In the genomic region with DNA sequence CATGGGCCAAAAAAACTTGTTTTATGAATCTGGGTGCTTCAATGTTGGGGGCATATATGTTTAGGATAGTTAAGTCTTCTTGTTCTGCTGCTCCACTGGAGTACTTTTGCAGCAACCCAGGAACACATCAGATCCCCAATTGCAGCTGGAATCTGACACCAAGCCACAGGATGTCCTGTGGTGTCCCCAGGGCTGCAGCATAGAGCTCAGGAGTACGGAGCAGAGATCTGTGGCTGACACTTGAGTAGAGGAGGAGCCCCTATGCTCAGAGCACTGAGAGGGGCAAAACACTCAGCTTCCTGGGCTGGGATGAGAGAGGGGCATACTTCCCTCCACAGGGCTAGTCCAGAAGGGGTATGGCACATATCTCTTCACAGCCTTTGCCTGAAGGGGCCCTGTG, we compare ENCODE assay signal across 20 cellular contexts.
DNase-seq lines count a peak whose midpoint lies in the region; ATAC-seq and TF ChIP-seq lines count a peak whose summit lies in the region.
"Had no signal": no experiment of that assay in that cellular context is flagged by ENCODE, and none has a peak within 500 bp of the region (broad histone marks: within the 10 kb centered on the region; RNA-seq: fewer than 3 reads in every experiment).

No MANE protein-coding gene starts in this region.

- TF ChIP-seq CTCF in mammary epithelial cell (conservative IDR thresholded peaks at IDR 0.05 in 1 of 2, IDR thresholded peaks at IDR 0.05 in 1 of 2; ENCODE audit: extremely low read depth in 1 of 2, insufficient read depth in 1 of 2, low read depth in 1 of 2, low read length in 2 of 2) (no peak), breast epithelium (IDR thresholded peaks at IDR 0.05) (no peak), WTC11 (IDR thresholded peaks at IDR 0.05) (no peak)

- 45% methylated on average over 1 of the region's 1 CpG for whole genome bisulfite sequencing in mammary epithelial cell (ENCODE audit: low coverage, missing lambda C conversion rate)

- peak overlapping the region; percentile 22 for H2AFZ ChIP-seq in mammary epithelial cell (ENCODE audit: low read depth, low read length)

- no peaks in the 10 kb centered on the region for H3K79me2 ChIP-seq in mammary epithelial cell (ENCODE audit: insufficient read depth, low read length)

- H3K4me1 ChIP-seq in mammary epithelial cell (ENCODE audit: insufficient read depth, low read length), result no peaks in the 10 kb centered on the region
- H3K4me1 ChIP-seq in breast epithelium, result no peaks in the 10 kb centered on the region
- H3K4me1 ChIP-seq: BE2C, Caco-2 had no signal

- H3K9ac ChIP-seq in mammary epithelial cell (ENCODE audit: insufficient read depth, low read length), result no peak overlapping the region

- H3K4me3 ChIP-seq in mammary epithelial cell (replicated peaks in 1 of 3; ENCODE audit: insufficient read depth in 1 of 3, low read depth in 2 of 3, low read length in 3 of 3), result no peak overlapping the region
- H3K4me3 ChIP-seq in breast epithelium, result no peak overlapping the region
- no peak overlapping the region for H3K4me3 ChIP-seq in MG63

- no peak overlapping the region for H3K4me2 ChIP-seq in mammary epithelial cell (ENCODE audit: insufficient read depth, low read depth, low read length)

- no peaks in the 10 kb centered on the region for H3K9me3 Mint-ChIP-seq in WTC11
- H3K9me3 Mint-ChIP-seq in activated CD4-positive, alpha-beta T cell treated with anti-CD3 and anti-CD28 coated beads, Interleukin-2, amount 10 ng/mL, durations not matched to agents 24 days and 14 days, result no peaks in the 10 kb centered on the region
- H3K9me3 Mint-ChIP-seq: CD4-positive, alpha-beta T cell had no signal

- peak overlapping the region; percentile 28; the same call in 1 of the 2 replicates for H3K4me3 Mint-ChIP-seq in WTC11
- no peak overlapping the region for H3K4me3 Mint-ChIP-seq in activated CD4-positive, alpha-beta T cell treated with anti-CD3 and anti-CD28 coated beads, Interleukin-2, amount 10 ng/mL, durations not matched to agents 24 days and 14 days
- H3K4me3 Mint-ChIP-seq: CD4-positive, alpha-beta T cell; IgD-negative memory B cell had no signal

- H3K36me3 ChIP-seq in mammary epithelial cell (ENCODE audit: insufficient read depth, low read length) (no peaks in the 10 kb centered on the region), breast epithelium (no peaks in the 10 kb centered on the region), MG63 (no peaks in the 10 kb centered on the region)
- H3K36me3 ChIP-seq: BE2C had no signal

- no peak overlapping the region for H3K27ac Mint-ChIP-seq in WTC11
- no peak overlapping the region for H3K27ac Mint-ChIP-seq in activated CD4-positive, alpha-beta T cell treated with anti-CD3 and anti-CD28 coated beads, Interleukin-2, amount 10 ng/mL, durations not matched to agents 24 days and 14 days
- H3K27ac Mint-ChIP-seq: CD4-positive, alpha-beta T cell; IgD-negative memory B cell had no signal

- no peak for TF ChIP-seq POLR2A in breast epithelium (IDR thresholded peaks at IDR 0.05)

- DNase-seq in mammary epithelial cell (no peak), breast epithelium (ENCODE audit: low spot score in 2 of 2) (no peak), WTC11 (ENCODE audit: low spot score) (peak; percentile 31), left kidney (ENCODE audit: low read depth, low spot score) (peak; percentile 5), EL (no peak), MG63 (no peak)
- no peak for DNase-seq in activated CD4-positive, alpha-beta T cell treated with anti-CD3 and anti-CD28 coated beads, Interleukin-2, amount 10 ng/mL, durations not matched to agents 24 days and 14 days
- DNase-seq: BE2C; Caco-2; CD4-positive, alpha-beta T cell; GDM1; NCI-H1694; NCI-H2081; NCI-H345; NCI-H524; NCI-H82; SIG-M5 had no signal

- no TSS peak for BruUV-seq in mammary epithelial cell (replicated peaks; lab: Mats Ljungman, UMichigan)

- H3K9me3 ChIP-seq in mammary epithelial cell (replicated peaks; ENCODE audit: insufficient read depth, low read length) (peaks cover 2% of the 10 kb centered on the region), breast epithelium (no peaks in the 10 kb centered on the region), MG63 (no peaks in the 10 kb centered on the region)
- H3K9me3 ChIP-seq: BE2C, Caco-2 had no signal

- CTCF ChIA-PET in mammary epithelial cell (lab: Charles Lee; ENCODE audit: low non-redundant PET), result no interaction called here
- CTCF ChIA-PET in WTC11 (lab: Charles Lee), result interaction anchor here (1.0 to 1.2 kb wide), 2 partner anchors 9 to 110 kb away, joined by 3 to 4 read pairs; no protein-coding TSS in a partner anchor

- intact Hi-C loops in mammary epithelial cell (cut with micrococcal nuclease) (no loop called here), breast epithelium (cut with DNase I; ENCODE audit: low total_unique reads) (no loop called here)
- intact Hi-C loops in activated CD4-positive, alpha-beta T cell treated with anti-CD3 and anti-CD28 coated beads, Interleukin-2, amount 10 ng/mL, durations not matched to agents 24 days and 14 days (cut with micrococcal nuclease), result no loop called here

- no peaks in the 10 kb centered on the region for H3K36me3 Mint-ChIP-seq in WTC11
- H3K36me3 Mint-ChIP-seq in activated CD4-positive, alpha-beta T cell treated with anti-CD3 and anti-CD28 coated beads, Interleukin-2, amount 10 ng/mL, durations not matched to agents 24 days and 14 days (ENCODE audit: low read depth), result no peaks in the 10 kb centered on the region
- H3K36me3 Mint-ChIP-seq: IgD-negative memory B cell had no signal

- ATAC-seq in WTC11, result peak; percentile 100
- ATAC-seq: Panc1, SK-N-SH treated with all-trans-retinoic acid at 6 μM for 48 hours had no signal

- in situ Hi-C loops in mammary epithelial cell (cut with MboI; ENCODE audit: low sequenced_read_pairs in 2 of 2), result no loop called here

- dilution Hi-C loops in mammary epithelial cell (cut with HindIII; ENCODE audit: low sequenced_read_pairs), result no loop called here

- H3K27me3 Mint-ChIP-seq in WTC11 (ENCODE audit: low read depth), result no peaks in the 10 kb centered on the region
- no peaks in the 10 kb centered on the region for H3K27me3 Mint-ChIP-seq in activated CD4-positive, alpha-beta T cell treated with anti-CD3 and anti-CD28 coated beads, Interleukin-2, amount 10 ng/mL, durations not matched to agents 24 days and 14 days

- H3K4me1 Mint-ChIP-seq in WTC11, result peaks cover 13% of the 10 kb centered on the region
- H3K4me1 Mint-ChIP-seq in activated CD4-positive, alpha-beta T cell treated with anti-CD3 and anti-CD28 coated beads, Interleukin-2, amount 10 ng/mL, durations not matched to agents 24 days and 14 days, result no peaks in the 10 kb centered on the region
- H3K4me1 Mint-ChIP-seq: IgD-negative memory B cell had no signal

- POLR2A ChIA-PET in WTC11 (lab: Charles Lee), result interaction anchor here (0.5 to 0.8 kb wide), 2 partner anchors 170 to 428 kb away, joined by 3 to 4 read pairs; no protein-coding TSS in a partner anchor

- no peaks in the 10 kb centered on the region for H4K20me1 ChIP-seq in mammary epithelial cell (ENCODE audit: insufficient read depth, low read length)

- H3K27ac ChIP-seq in mammary epithelial cell (ENCODE audit: insufficient read depth, low read depth, low read length) (no peak overlapping the region), breast epithelium (no peak overlapping the region)

- H3K27me3 ChIP-seq in mammary epithelial cell (ENCODE audit: insufficient read depth, low read length) (no peaks in the 10 kb centered on the region), breast epithelium (no peaks in the 10 kb centered on the region), MG63 (no peaks in the 10 kb centered on the region)

TF ChIP-seq in WTC11, 78 proteins besides CTCF, POLR2A, EP300 and RAD21:
- TF ChIP-seq ZNF121 (CRISPR knock-in tag; IDR thresholded peaks at IDR 0.05) (no peak), CREB1 (CRISPR knock-in tag; IDR thresholded peaks at IDR 0.05) (no peak), MYBL2 (CRISPR knock-in tag; IDR thresholded peaks at IDR 0.05) (no peak)
- TF ChIP-seq, protein P1, sequence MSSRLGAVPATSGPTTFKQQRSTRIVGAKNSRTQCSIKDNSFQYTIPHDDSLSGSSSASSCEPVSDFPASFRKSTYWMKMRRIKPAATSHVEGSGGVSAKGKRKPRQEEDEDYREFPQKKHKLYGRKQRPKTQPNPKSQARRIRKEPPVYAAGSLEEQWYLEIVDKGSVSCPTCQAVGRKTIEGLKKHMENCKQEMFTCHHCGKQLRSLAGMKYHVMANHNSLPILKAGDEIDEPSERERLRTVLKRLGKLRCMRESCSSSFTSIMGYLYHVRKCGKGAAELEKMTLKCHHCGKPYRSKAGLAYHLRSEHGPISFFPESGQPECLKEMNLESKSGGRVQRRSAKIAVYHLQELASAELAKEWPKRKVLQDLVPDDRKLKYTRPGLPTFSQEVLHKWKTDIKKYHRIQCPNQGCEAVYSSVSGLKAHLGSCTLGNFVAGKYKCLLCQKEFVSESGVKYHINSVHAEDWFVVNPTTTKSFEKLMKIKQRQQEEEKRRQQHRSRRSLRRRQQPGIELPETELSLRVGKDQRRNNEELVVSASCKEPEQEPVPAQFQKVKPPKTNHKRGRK (CRISPR knock-in tag; IDR thresholded peaks at IDR 0.05; ENCODE audit: borderline replicate concordance), result 0 out of 2 replicates have a peak, but pooled peaks have one; percentile 60

Comparison
In these comparisons a context has a peak if more than half of its experiments do, and no peak if none do; other contexts are left out.
1. DNase-seq: peak in WTC11 (single experiment) and left kidney (single experiment); none in mammary epithelial cell (single experiment), breast epithelium (0 of 2), activated CD4-positive, alpha-beta T cell treated with anti-CD3 and anti-CD28 coated beads, Interleukin-2, amount 10 ng/mL, durations not matched to agents 24 days and 14 days (single experiment), EL (single experiment) and MG63 (single experiment).